In genomic region chrX:125205084-125205917, GRCh38 we compare ENCODE assay signal across 8 cellular contexts.
DNase-seq lines count a peak whose midpoint lies in the region; ATAC-seq lines count a peak whose summit lies in the region.

No MANE protein-coding gene starts in this region.

- H3K9me3 ChIP-seq in NT2/D1 (ENCODE audit: insufficient read depth, low read length): no peaks in the 10 kb centered on the region

- no peak overlapping the region for H3K9ac ChIP-seq in NT2/D1 (ENCODE audit: insufficient read length, low read depth)

- peak overlapping the region; percentile 77 for H3K4me3 Mint-ChIP-seq in stimulated activated effector memory CD8-positive, alpha-beta T cell treated with anti-CD3 and anti-CD28 coated beads, Interleukin-12 subunit alpha, Interleukin-12 subunit beta, amount 100 ng/mL, for 72 hours

- ATAC-seq in left lobe of liver (peak; percentile 86), HG03139 (IDR thresholded peaks at IDR 0.05; ENCODE audit: unreplicated experiment) (no peak)
- ATAC-seq in stimulated activated effector memory CD8-positive, alpha-beta T cell treated with anti-CD3 and anti-CD28 coated beads, Interleukin-12 subunit alpha, Interleukin-12 subunit beta, amount 100 ng/mL, for 72 hours: peak; percentile 67

- peaks cover 27% of the 10 kb centered on the region for H3K27me3 ChIP-seq in NT2/D1 (ENCODE audit: insufficient read depth, insufficient read length)

- H3K4me1 Mint-ChIP-seq in stimulated activated effector memory CD8-positive, alpha-beta T cell treated with anti-CD3 and anti-CD28 coated beads, Interleukin-12 subunit alpha, Interleukin-12 subunit beta, amount 100 ng/mL, for 72 hours: peaks cover 26% of the 10 kb centered on the region

- DNase-seq in activated T-cell treated with anti-CD3 and anti-CD28 coated beads, Interleukin-2, amount 50 U/mL, for 1 hour: peak; percentile 22
- no peak for DNase-seq in activated T-cell treated with anti-CD3 and anti-CD28 coated beads for 4 hours
- no peak for DNase-seq in NT2/D1 (ENCODE audit: low read depth, low spot score)
- DNase-seq in cerebellum (ENCODE audit: low spot score): peak; percentile 63
- DNase-seq in left lobe of liver (ENCODE audit: low spot score): peak; percentile 79
- DNase-seq in stimulated activated effector memory CD8-positive, alpha-beta T cell treated with anti-CD3 and anti-CD28 coated beads, Interleukin-12 subunit alpha, Interleukin-12 subunit beta, amount 100 ng/mL, for 72 hours (ENCODE audit: low spot score in 2 of 2): peak in 1 of 2 donors; percentile 50
- DNase-seq in 8988T: no peak

- no peaks in the 10 kb centered on the region for H3K4me1 ChIP-seq in NT2/D1 (ENCODE audit: insufficient read depth, insufficient read length)

- H3K36me3 ChIP-seq in NT2/D1 (ENCODE audit: insufficient read depth, insufficient read length, low read length): no peaks in the 10 kb centered on the region

- peak overlapping the region; percentile 50 for H3K27ac Mint-ChIP-seq in stimulated activated effector memory CD8-positive, alpha-beta T cell treated with anti-CD3 and anti-CD28 coated beads, Interleukin-12 subunit alpha, Interleukin-12 subunit beta, amount 100 ng/mL, for 72 hours

- H3K4me3 ChIP-seq in NT2/D1 (ENCODE audit: insufficient read length, low read depth): peak overlapping the region; percentile 39

- H3K36me3 Mint-ChIP-seq in stimulated activated effector memory CD8-positive, alpha-beta T cell treated with anti-CD3 and anti-CD28 coated beads, Interleukin-12 subunit alpha, Interleukin-12 subunit beta, amount 100 ng/mL, for 72 hours: no peaks in the 10 kb centered on the region

- H3K9me3 Mint-ChIP-seq in stimulated activated effector memory CD8-positive, alpha-beta T cell treated with anti-CD3 and anti-CD28 coated beads, Interleukin-12 subunit alpha, Interleukin-12 subunit beta, amount 100 ng/mL, for 72 hours: no peaks in the 10 kb centered on the region

Comparison
In these comparisons a context has a peak if more than half of its experiments do, and no peak if none do; other contexts are left out.
1. DNase-seq: peak in activated T-cell treated with anti-CD3 and anti-CD28 coated beads, Interleukin-2, amount 50 U/mL, for 1 hour (single experiment), cerebellum (single experiment) and left lobe of liver (single experiment); none in activated T-cell treated with anti-CD3 and anti-CD28 coated beads for 4 hours (single experiment), NT2/D1 (single experiment) and 8988T (single experiment).